ENCODE assay signal across 7 cellular contexts in the genomic region with DNA sequence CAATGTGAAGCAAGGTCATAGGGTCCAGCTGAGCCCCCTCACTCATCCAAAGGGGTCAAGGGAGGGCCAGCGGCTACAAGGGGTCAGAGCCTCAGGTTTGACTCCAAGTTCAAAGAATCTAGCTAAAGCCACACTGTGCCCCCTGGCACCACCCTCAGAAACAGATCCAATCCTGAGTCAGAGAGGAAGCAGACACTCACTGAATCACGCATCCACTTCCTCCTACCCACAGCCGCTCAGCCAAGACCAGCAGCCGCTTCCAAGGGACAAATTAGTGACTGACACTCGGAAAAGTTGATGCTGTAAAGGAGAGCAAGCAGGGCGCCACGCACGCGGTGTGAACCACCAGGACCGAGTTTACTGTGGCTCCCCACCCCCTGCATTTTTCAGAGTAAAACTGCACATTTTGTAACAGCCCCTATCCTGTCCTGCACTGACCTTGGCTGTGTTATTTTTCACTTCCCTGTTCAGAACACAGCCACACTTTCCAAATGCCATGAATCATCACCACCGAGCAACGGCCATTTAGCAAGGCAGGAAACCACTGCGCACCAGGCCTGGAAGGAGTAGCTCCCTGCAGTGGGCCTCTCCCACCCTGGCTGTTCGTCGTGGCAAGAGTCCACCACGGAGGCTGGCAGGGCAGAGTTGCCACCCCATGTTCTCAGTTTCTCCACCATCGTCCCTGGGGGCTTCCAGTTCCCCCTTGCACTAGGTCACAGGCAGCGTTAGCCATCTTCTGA.
DNase-seq lines count a peak whose midpoint lies in the region; ATAC-seq, FAIRE-seq and TF ChIP-seq lines count a peak whose summit lies in the region.

No MANE protein-coding gene starts in this region.

- TF ChIP-seq CTCF in choroid plexus epithelial cell (conservative IDR thresholded peaks at IDR 0.05; ENCODE audit: low read depth, low read length): no peak

- no peak overlapping the region for H2AK5ac ChIP-seq in mesendoderm (ENCODE audit: low read length)

- no peaks in the 10 kb centered on the region for H3K36me3 ChIP-seq in mesendoderm (ENCODE audit: control insufficient read depth, insufficient read depth, low read length)

- H3K23ac ChIP-seq in mesendoderm (ENCODE audit: low read length): no peak overlapping the region

- H3K56ac ChIP-seq in mesendoderm (ENCODE audit: low read length): no peak overlapping the region

- H4K5ac ChIP-seq in mesendoderm (ENCODE audit: low read length): no peak overlapping the region

- H3K79me1 ChIP-seq in mesendoderm (ENCODE audit: low read length): no peaks in the 10 kb centered on the region

- no peak overlapping the region for H3K27ac ChIP-seq in mesendoderm (ENCODE audit: low read depth, low read length)

- H3K4me3 ChIP-seq in choroid plexus epithelial cell (ENCODE audit: low read depth, low read length) (no peak overlapping the region), mesendoderm (ENCODE audit: low read length) (no peak overlapping the region)

- no peak overlapping the region for H3K4me2 ChIP-seq in mesendoderm (ENCODE audit: low read length)

- peak overlapping the region; percentile 43 for H3K4me3 Mint-ChIP-seq in memory B cell

- H2BK5ac ChIP-seq in mesendoderm (ENCODE audit: low read length): no peak overlapping the region

- peak; percentile 77 for DNase-seq in HTR-8/SVneo (ENCODE audit: insufficient read length, low spot score)
- peak; percentile 53 to 72 for DNase-seq in activated CD4-positive, alpha-beta T cell treated with anti-CD3 and anti-CD28 coated beads for 24 hours (ENCODE audit: low read depth in 2 of 2)
- peak; percentile 99 for DNase-seq in choroid plexus epithelial cell (ENCODE audit: low read depth)
- DNase-seq in memory B cell (ENCODE audit: low spot score in 2 of 2): peak; percentile 36 to 51
- peak; percentile 49 for DNase-seq in stimulated activated CD8-positive, alpha-beta memory T cell treated with anti-CD3 and anti-CD28 coated beads, Interleukin-12 subunit alpha, Interleukin-12 subunit beta, amount 100 ng/mL, for 24 hours (ENCODE audit: extremely low read depth)
- no peak for DNase-seq in mesendoderm

- H4K8ac ChIP-seq in mesendoderm (ENCODE audit: low read depth, low read length): no peak overlapping the region

- peak overlapping the region; percentile 97 for H3K27ac Mint-ChIP-seq in memory B cell

- H3K36me3 Mint-ChIP-seq in memory B cell: no peaks in the 10 kb centered on the region

- H3K4me1 Mint-ChIP-seq in memory B cell: peaks cover 45% of the 10 kb centered on the region

- H3K18ac ChIP-seq in mesendoderm (ENCODE audit: low read length): no peak overlapping the region

- WGBS in mesendoderm (ENCODE audit: extremely low coverage, insufficient coverage, low lambda C conversion rate): no CpG with 5 or more reads among the region's 18 CpGs

- no peak overlapping the region for H2BK120ac ChIP-seq in mesendoderm (ENCODE audit: low read depth, low read length)

- H3K27me3 Mint-ChIP-seq in memory B cell: no peaks in the 10 kb centered on the region

- H3K27me3 ChIP-seq in mesendoderm (ENCODE audit: insufficient read depth, low read length, poor library complexity): no peaks in the 10 kb centered on the region

- no peak overlapping the region for H3K4ac ChIP-seq in mesendoderm (ENCODE audit: low read depth, low read length)

- no peak for FAIRE-seq in HTR-8/SVneo (lab: Jason Lieb, UNC)

- ATAC-seq in GM19372 (IDR thresholded peaks at IDR 0.05; ENCODE audit: low read depth, unreplicated experiment) (peak; percentile 35), memory B cell (ENCODE audit: low read depth) (peak; percentile 45)

- no peak overlapping the region for H3K9ac ChIP-seq in mesendoderm (ENCODE audit: low read length)

- H3K79me2 ChIP-seq in mesendoderm (ENCODE audit: control insufficient read depth, insufficient read depth, low read length): no peaks in the 10 kb centered on the region

- H3K9me3 Mint-ChIP-seq in memory B cell: no peaks in the 10 kb centered on the region

- no peaks in the 10 kb centered on the region for H3K4me1 ChIP-seq in mesendoderm (ENCODE audit: control insufficient read depth, low read depth, low read length)

- H2BK15ac ChIP-seq in mesendoderm (replicated peaks; ENCODE audit: low read depth): no peak overlapping the region
